25 cellular contexts compared by ENCODE assay signal in genomic region chr15:42775431-42775830, GRCh38.
"Had no signal": no experiment of that assay in that cellular context is flagged by ENCODE, and none has a peak within 500 bp of the region (broad histone marks: within the 10 kb centered on the region; RNA-seq: fewer than 3 reads in every experiment).

No MANE protein-coding gene starts in this region.

- H3K9me3 Mint-ChIP-seq: activated CD8-positive, alpha-beta T cell treated with anti-CD3 and anti-CD28 coated beads for 36 hours; activated naive CD8-positive, alpha-beta T cell treated with anti-CD3 and anti-CD28 coated beads for 36 hours; activated T-cell treated with anti-CD3 and anti-CD28 coated beads, Interleukin-2, amount 50 U/mL, for 72 hours; activated T-helper 17 cell treated with anti-CD3 and anti-CD28 coated beads, Interleukin-2, amount 50 U/mL, for 72 hours had no signal

- H3K4me1 Mint-ChIP-seq: activated CD4-positive, alpha-beta T cell treated with anti-CD3 and anti-CD28 coated beads, Interleukin-2, amount 10 ng/mL, durations not matched to agents 24 days and 14 days; activated naive CD8-positive, alpha-beta T cell treated with anti-CD3 and anti-CD28 coated beads for 36 hours; activated T-helper 17 cell treated with anti-CD3 and anti-CD28 coated beads, Interleukin-2, amount 50 U/mL, for 72 hours; brain had no signal

- H3K4me3 Mint-ChIP-seq: activated CD4-positive, alpha-beta T cell treated with anti-CD3 and anti-CD28 coated beads, Interleukin-2, amount 10 ng/mL, durations not matched to agents 24 days and 14 days; activated CD8-positive, alpha-beta T cell treated with anti-CD3 and anti-CD28 coated beads for 36 hours; activated naive CD8-positive, alpha-beta T cell treated with anti-CD3 and anti-CD28 coated beads for 36 hours; activated T-cell treated with anti-CD3 and anti-CD28 coated beads, Interleukin-2, amount 50 U/mL, for 72 hours; activated T-helper 17 cell treated with anti-CD3 and anti-CD28 coated beads, Interleukin-2, amount 50 U/mL, for 72 hours; brain had no signal

- ATAC-seq: activated CD8-positive, alpha-beta T cell treated with anti-CD3 and anti-CD28 coated beads for 36 hours; activated T-cell treated with anti-CD3 and anti-CD28 coated beads, Interleukin-2, amount 50 U/mL, for 72 hours; activated T-helper 17 cell treated with anti-CD3 and anti-CD28 coated beads, Interleukin-2, amount 50 U/mL, for 72 hours; Panc1 had no signal

- H3K27ac Mint-ChIP-seq: activated CD4-positive, alpha-beta T cell treated with anti-CD3 and anti-CD28 coated beads, Interleukin-2, amount 10 ng/mL, durations not matched to agents 24 days and 14 days; activated CD8-positive, alpha-beta T cell treated with anti-CD3 and anti-CD28 coated beads for 36 hours; activated naive CD8-positive, alpha-beta T cell treated with anti-CD3 and anti-CD28 coated beads for 36 hours; activated T-cell treated with anti-CD3 and anti-CD28 coated beads, Interleukin-2, amount 50 U/mL, for 72 hours; activated T-helper 17 cell treated with anti-CD3 and anti-CD28 coated beads, Interleukin-2, amount 50 U/mL, for 72 hours had no signal

- DNase-seq: activated CD4-positive, alpha-beta T cell treated with anti-CD3 and anti-CD28 coated beads, Interleukin-2, amount 10 ng/mL, durations not matched to agents 24 days and 14 days; activated CD4-positive, alpha-beta T cell treated with anti-CD3 and anti-CD28 coated beads, Interleukin-2, amount 50 U/mL, for 4 hours; activated CD8-positive, alpha-beta T cell treated with anti-CD3 and anti-CD28 coated beads for 36 hours; activated effector memory CD4-positive, alpha-beta T cell treated with anti-CD3 and anti-CD28 coated beads, Interleukin-2, amount 50 U/mL, for 16 hours; activated naive CD4-positive, alpha-beta T cell; activated naive CD4-positive, alpha-beta T cell treated with anti-CD3 and anti-CD28 coated beads, Interleukin-2, amount 50 U/mL, for 16 hours; activated naive CD8-positive, alpha-beta T cell treated with anti-CD3 and anti-CD28 coated beads for 36 hours; activated T-cell treated with anti-CD3 and anti-CD28 coated beads, Interleukin-2, amount 50 U/mL, for 1 hour; activated T-cell treated with anti-CD3 and anti-CD28 coated beads, Interleukin-2, amount 50 U/mL, for 72 hours; anterior cingulate cortex; central memory CD4-positive, alpha-beta T cell; MM.1S; MV-4-11; NCI-H1092; NCI-H1436 treated with DMSO at 0.1 percent for 48 hours; NCI-H1694 treated with DMSO at 0.1 percent for 48 hours; NCI-H2029; NCI-H2227 treated with DMSO at 0.1 percent for 48 hours; NCI-H446 treated with DMSO at 0.1 percent for 48 hours; SHP77; SJCRH30; T1000 had no signal
